ENCODE assay signal across 15 cellular contexts in genomic region chrX:115972717-115973116, GRCh38.
A peak's percentile ranks its signal among the peaks of the same experiment; 100 is the strongest.
DNase-seq lines count a peak whose midpoint lies in the region; ATAC-seq and TF ChIP-seq lines count a peak whose summit lies in the region.
"Had no signal": no experiment of that assay in that cellular context is flagged by ENCODE, and none has a peak within 500 bp of the region (broad histone marks: within the 10 kb centered on the region; RNA-seq: fewer than 3 reads in every experiment).

No MANE protein-coding gene starts in this region.

- no peak for TF ChIP-seq EP300 in sigmoid colon (IDR thresholded peaks at IDR 0.05)

- H3K27ac ChIP-seq in right lobe of liver (no peak overlapping the region), sigmoid colon (peak overlapping the region in 3 of 4 donors; percentile 53 to 68 (median 65)), colonic mucosa (no peak overlapping the region), vagina (no peak overlapping the region)
- H3K27ac ChIP-seq: HL-60 had no signal

- peaks cover 0 to 7% of the 10 kb centered on the region in 2 donors for H3K27me3 ChIP-seq in right lobe of liver
- peaks cover 0 to 4% (median 0%) of the 10 kb centered on the region in 3 donors for H3K27me3 ChIP-seq in sigmoid colon
- H3K27me3 ChIP-seq in colonic mucosa = peaks cover 12% of the 10 kb centered on the region
- H3K27me3 ChIP-seq in vagina = no peaks in the 10 kb centered on the region

- intact Hi-C loops in right lobe of liver (cut with DNase I) = no loop called here
- intact Hi-C loops in sigmoid colon (cut with DNase I) = no loop called here
- intact Hi-C loops in colonic mucosa (cut with DNase I) = no loop called here
- intact Hi-C loops in vagina (cut with DNase I) = no loop called here

- H3K9ac ChIP-seq in colonic mucosa (ENCODE audit: low read depth in 2 of 2, low read length in 2 of 2) = no peak overlapping the region

- TF ChIP-seq CTCF in cardiac fibroblast (IDR thresholded peaks at IDR 0.05; ENCODE audit: low read depth, low read length) (no peak), right lobe of liver (IDR thresholded peaks at IDR 0.05) (no peak), sigmoid colon (IDR thresholded peaks at IDR 0.05) (no peak), colonic mucosa (IDR thresholded peaks at IDR 0.05) (no peak), vagina (IDR thresholded peaks at IDR 0.05) (no peak)

- ATAC-seq in right lobe of liver = peak; percentile 15 to 41 (median 27)
- no peak for ATAC-seq in GM21737 (IDR thresholded peaks at IDR 0.05; ENCODE audit: unreplicated experiment)
- ATAC-seq: CD8-positive, alpha-beta T cell; HCT116 had no signal

- 80% methylated on average over 1 of the region's 1 CpG for WGBS in right lobe of liver (ENCODE audit: insufficient coverage, low coverage, low lambda C conversion rate, missing lambda C conversion rate)
- WGBS in sigmoid colon, 2 donors = 81 to 88% methylated on average over 1 of the region's 1 CpG

- no peaks in the 10 kb centered on the region for H3K9me3 ChIP-seq in right lobe of liver
- H3K9me3 ChIP-seq in sigmoid colon = no peaks in the 10 kb centered on the region
- no peaks in the 10 kb centered on the region for H3K9me3 ChIP-seq in colonic mucosa
- no peaks in the 10 kb centered on the region for H3K9me3 ChIP-seq in vagina

- H3K36me3 ChIP-seq in right lobe of liver (no peaks in the 10 kb centered on the region), sigmoid colon (no peaks in the 10 kb centered on the region), colonic mucosa (no peaks in the 10 kb centered on the region), vagina (no peaks in the 10 kb centered on the region)

- DNase-seq in HT1080 (ENCODE audit: low read depth) = peak; percentile 40
- DNase-seq in cardiac fibroblast (ENCODE audit: low read depth in 2 of 2) = peak; percentile 10 to 35
- no peak for DNase-seq in right lobe of liver
- no peak for DNase-seq in sigmoid colon
- no peak for DNase-seq in NCI-H187 (lab: John Stamatoyannopoulos, UW)
- no peak for DNase-seq in colonic mucosa
- DNase-seq in vagina (ENCODE audit: extremely low spot score in 2 of 2) = no peak
- DNase-seq: CD8-positive, alpha-beta T cell; KG1; NCI-H2029 treated with DMSO at 0.1 percent for 48 hours; NCI-H524; SIG-M5 had no signal

- H3K4me1 ChIP-seq in right lobe of liver (no peaks in the 10 kb centered on the region), sigmoid colon (peaks cover 0 to 16% (median 7%) of the 10 kb centered on the region in 4 donors), colonic mucosa (no peaks in the 10 kb centered on the region), vagina (no peaks in the 10 kb centered on the region)

- no peak overlapping the region for H3K4me3 ChIP-seq in cardiac fibroblast (replicated peaks in 1 of 2; ENCODE audit: low read depth in 2 of 2, low read length in 2 of 2)
- H3K4me3 ChIP-seq in right lobe of liver = no peak overlapping the region
- H3K4me3 ChIP-seq in sigmoid colon = no peak overlapping the region
- no peak overlapping the region for H3K4me3 ChIP-seq in colonic mucosa
- no peak overlapping the region for H3K4me3 ChIP-seq in vagina

- no peak for TF ChIP-seq POLR2A in right lobe of liver (IDR thresholded peaks at IDR 0.05)
- TF ChIP-seq POLR2A in sigmoid colon (IDR thresholded peaks at IDR 0.05) = no peak
- no peak for TF ChIP-seq POLR2A in vagina (IDR thresholded peaks at IDR 0.05)

Comparison
In these comparisons a context has a peak if more than half of its experiments do, and no peak if none do; other contexts are left out.
1. DNase-seq: peak in HT1080 (single experiment) and cardiac fibroblast (2 of 2); none in right lobe of liver (0 of 3), sigmoid colon (single experiment), NCI-H187 (0 of 2), colonic mucosa (single experiment) and vagina (0 of 2).
2. H3K27ac ChIP-seq: peak in sigmoid colon (3 of 4); none in right lobe of liver (0 of 3), colonic mucosa (single experiment) and vagina (single experiment).